13 cellular contexts compared by ENCODE assay signal in genomic region chr9:70477907-70478480, GRCh38.
DNase-seq lines count a peak whose midpoint lies in the region; ATAC-seq and TF ChIP-seq lines count a peak whose summit lies in the region.
"Had no signal": no experiment of that assay in that cellular context is flagged by ENCODE, and none has a peak within 500 bp of the region (broad histone marks: within the 10 kb centered on the region; RNA-seq: fewer than 3 reads in every experiment).

No MANE protein-coding gene starts in this region.

- WGBS in testis, 2 donors: 53 to 56% methylated on average over 2 of the region's 2 CpGs

- peak overlapping the region; percentile 82 to 94 for H3K27ac ChIP-seq in coronary artery
- peak overlapping the region; percentile 97 for H3K27ac ChIP-seq in muscle layer of colon (ENCODE audit: low read depth, low read length)
- H3K27ac ChIP-seq in tibial artery: peak overlapping the region; percentile 81 to 93
- H3K27ac ChIP-seq in testis: peak overlapping the region in 1 of 2 donors; percentile 97

- ATAC-seq in HG03354 (IDR thresholded peaks at IDR 0.05; ENCODE audit: poor library complexity, severe bottlenecking, unreplicated experiment): no peak

- intact Hi-C loops in tibial artery (cut with DNase I; ENCODE audit: low total_unique reads) (no loop called here), testis (cut with DNase I; ENCODE audit: low total_unique reads) (no loop called here)

- H3K27me3 ChIP-seq in muscle layer of colon (ENCODE audit: control insufficient read depth in 1 of 2, insufficient read depth in 2 of 2, low read length in 2 of 2) (no peaks in the 10 kb centered on the region), tibial artery (no peaks in the 10 kb centered on the region), testis (no peaks in the 10 kb centered on the region)

- H3K4me3 ChIP-seq in coronary artery (no peak overlapping the region), muscle layer of colon (ENCODE audit: low read depth in 1 of 2, low read length in 2 of 2) (no peak overlapping the region), tibial artery (no peak overlapping the region), testis (no peak overlapping the region)

- no peak overlapping the region for H3K9ac ChIP-seq in muscle layer of colon (ENCODE audit: low read length)

- H3K4me1 ChIP-seq in muscle layer of colon (ENCODE audit: insufficient read depth, low read length) (peaks cover 58% of the 10 kb centered on the region), tibial artery (peaks cover 15 to 74% (median 62%) of the 10 kb centered on the region in 4 donors), testis (peaks cover 43% of the 10 kb centered on the region)

- no peak for TF ChIP-seq POLR2A in testis (IDR thresholded peaks at IDR 0.05)

- DNase-seq in NCI-H226 (peak; percentile 63), coronary artery (ENCODE audit: low spot score) (no peak), tibial artery (peak in 1 of 2 donors; percentile 83), NCI-H1048 (lab: John Stamatoyannopoulos, UW) (no peak), ecto neural progenitor cell (ENCODE audit: low spot score) (no peak), testis (no peak)
- DNase-seq: CD8-positive, alpha-beta memory T cell; immature natural killer cell; NCI-H1105; retina; stimulated activated CD4-positive, alpha-beta T cell treated with anti-CD3 and anti-CD28 coated beads, Interleukin-4, amount 100 ng/mL, for 1 hour had no signal

- no peak for TF ChIP-seq CTCF in coronary artery (IDR thresholded peaks at IDR 0.05)
- TF ChIP-seq CTCF in tibial artery (IDR thresholded peaks at IDR 0.05): no peak
- TF ChIP-seq CTCF in testis (IDR thresholded peaks at IDR 0.05): no peak

- no peaks in the 10 kb centered on the region for H3K36me3 ChIP-seq in muscle layer of colon (ENCODE audit: insufficient read depth, low read length)
- H3K36me3 ChIP-seq in tibial artery: no peaks in the 10 kb centered on the region
- no peaks in the 10 kb centered on the region for H3K36me3 ChIP-seq in testis (ENCODE audit: low read depth, missing control alignments)

- H3K9me3 ChIP-seq in muscle layer of colon (ENCODE audit: low read length) (no peaks in the 10 kb centered on the region), tibial artery (no peaks in the 10 kb centered on the region), testis (no peaks in the 10 kb centered on the region)
